Comparison of ENCODE assay signal across 9 cellular contexts in the genomic region with DNA sequence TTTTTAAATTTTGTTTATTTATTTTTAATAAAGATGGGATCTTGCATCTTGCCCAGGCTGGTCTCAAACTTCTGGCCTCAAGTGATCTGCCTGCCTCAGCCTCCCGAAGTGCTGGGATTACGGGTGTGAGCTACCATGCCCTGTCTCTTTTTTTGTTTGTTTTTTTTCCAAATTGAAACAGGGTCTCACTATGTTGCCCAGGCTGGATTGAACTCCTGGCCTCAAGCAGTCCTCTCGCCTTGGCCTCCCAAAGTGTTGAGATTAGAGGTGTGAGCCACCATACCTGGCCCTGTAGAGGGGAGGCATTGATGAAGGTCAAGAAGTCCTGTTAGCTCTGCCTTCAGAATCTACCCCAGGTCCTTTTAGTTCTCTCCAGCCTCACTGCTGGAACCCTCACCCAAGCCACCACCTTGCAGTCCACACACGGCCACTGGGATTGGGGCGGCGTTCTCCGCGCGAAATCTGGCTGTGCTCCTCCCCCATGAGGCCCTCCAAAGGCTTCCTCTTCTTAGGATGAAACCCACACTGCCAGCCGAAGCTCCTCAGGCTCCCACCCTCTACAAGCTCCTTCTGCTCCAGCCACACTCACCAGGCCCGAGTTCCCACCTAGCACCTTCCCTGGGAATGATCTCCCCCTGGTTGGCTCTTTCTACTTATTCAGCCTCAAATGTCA. TPM values are rescaled to one million over a fixed set of nuclear protein-coding genes. Genes with fewer than 3 reads are reported as not detected.
DNase-seq lines count a peak whose midpoint lies in the region; ATAC-seq and TF ChIP-seq lines count a peak whose summit lies in the region.
"Had no signal": no experiment of that assay in that cellular context is flagged by ENCODE, and none has a peak within 500 bp of the region (broad histone marks: within the 10 kb centered on the region; RNA-seq: fewer than 3 reads in every experiment).

No MANE protein-coding gene starts in this region.

- H3K27me3 ChIP-seq in CD4-positive, CD25-positive, alpha-beta regulatory T cell (ENCODE audit: control insufficient read depth, insufficient read depth, low read length), result no peaks in the 10 kb centered on the region
- H3K27me3 ChIP-seq in left ventricle myocardium inferior (ENCODE audit: low read depth) (no peaks in the 10 kb centered on the region), rectal smooth muscle tissue (ENCODE audit: control insufficient read depth, insufficient read depth, low read length) (no peaks in the 10 kb centered on the region), MG63 (no peaks in the 10 kb centered on the region)

- POLR2A ChIA-PET in T-cell (lab: Charles Lee), result interaction anchor here (0.6 kb wide), 2 partner anchors 26 to 35 kb away, joined by 4 to 5 read pairs; a partner anchor contains a TSS

- H3K27ac ChIP-seq in CD4-positive, CD25-positive, alpha-beta regulatory T cell (ENCODE audit: insufficient read depth, low read length, poor library complexity, severe bottlenecking), result peak overlapping the region; percentile 83
- peak overlapping the region; percentile 91 for H3K27ac ChIP-seq in left ventricle myocardium inferior (replicated peaks)
- H3K27ac ChIP-seq in rectal smooth muscle tissue (ENCODE audit: low read depth, low read length), result peak overlapping the region; percentile 88

- ATAC-seq in CD4-positive, CD25-positive, alpha-beta regulatory T cell (ENCODE audit: low read depth in 2 of 2), result no peak
- ATAC-seq in T-cell (replicated peaks in 1 of 4), result no peak

- no peaks in the 10 kb centered on the region for H3K9me3 ChIP-seq in CD4-positive, CD25-positive, alpha-beta regulatory T cell (ENCODE audit: control insufficient read depth in 2 of 2, low read length in 2 of 2)
- H3K9me3 ChIP-seq in left ventricle myocardium inferior (replicated peaks) (no peaks in the 10 kb centered on the region), MG63 (no peaks in the 10 kb centered on the region)

- H3K4me1 ChIP-seq in CD4-positive, CD25-positive, alpha-beta regulatory T cell (ENCODE audit: control insufficient read depth, insufficient read depth, low read length, poor library complexity, severe bottlenecking), result peaks cover 99% of the 10 kb centered on the region
- H3K4me1 ChIP-seq in left ventricle myocardium inferior (peaks cover 100% of the 10 kb centered on the region), rectal smooth muscle tissue (ENCODE audit: control insufficient read depth, insufficient read depth, low read length) (peaks cover 42% of the 10 kb centered on the region)

- H3K4me3 Mint-ChIP-seq in CD4-positive, CD25-positive, alpha-beta regulatory T cell, result peak overlapping the region in 2 of 4 donors; percentile 57 to 90
- no peak overlapping the region for H3K4me3 Mint-ChIP-seq in T-cell

- no peak for DNase-seq in CD4-positive, CD25-positive, alpha-beta regulatory T cell
- DNase-seq in T-cell (no peak), left ventricle myocardium inferior (no peak), NCI-H526 treated with DMSO at 0.1 percent for 48 hours (lab: John Stamatoyannopoulos, UW) (no peak), MG63 (no peak), D341Med (ENCODE audit: low spot score) (no peak)
- no peak for DNase-seq in activated CD8-positive, alpha-beta memory T cell treated with anti-CD3 and anti-CD28 coated beads for 24 hours
- DNase-seq: NCI-H2081 had no signal

- intact Hi-C loops in left ventricle myocardium inferior (cut with micrococcal nuclease), result no loop called here

- H3K27me3 Mint-ChIP-seq in CD4-positive, CD25-positive, alpha-beta regulatory T cell, result no peaks in the 10 kb centered on the region
- H3K27me3 Mint-ChIP-seq in T-cell, result no peaks in the 10 kb centered on the region

- H3K36me3 ChIP-seq in CD4-positive, CD25-positive, alpha-beta regulatory T cell (ENCODE audit: control insufficient read depth, insufficient read depth, low read length), result no peaks in the 10 kb centered on the region
- H3K36me3 ChIP-seq in left ventricle myocardium inferior (no peaks in the 10 kb centered on the region), rectal smooth muscle tissue (ENCODE audit: control insufficient read depth, insufficient read depth, low read length) (peaks cover 5% of the 10 kb centered on the region), MG63 (peaks cover 76% of the 10 kb centered on the region)

- H3K9me3 Mint-ChIP-seq in CD4-positive, CD25-positive, alpha-beta regulatory T cell, result no peaks in the 10 kb centered on the region
- H3K9me3 Mint-ChIP-seq in T-cell, result no peaks in the 10 kb centered on the region

- H3K36me3 Mint-ChIP-seq in CD4-positive, CD25-positive, alpha-beta regulatory T cell, result peaks cover 14% of the 10 kb centered on the region
- peaks cover 13% of the 10 kb centered on the region for H3K36me3 Mint-ChIP-seq in T-cell

- H3K9ac ChIP-seq in rectal smooth muscle tissue (ENCODE audit: low read length), result no peak overlapping the region

- H3K4me3 ChIP-seq in CD4-positive, CD25-positive, alpha-beta regulatory T cell (ENCODE audit: low read depth, low read length), result no peak overlapping the region
- H3K4me3 ChIP-seq in left ventricle myocardium inferior (no peak overlapping the region), rectal smooth muscle tissue (ENCODE audit: low read length) (peak overlapping the region; percentile 6), MG63 (no peak overlapping the region)

- no peak for TF ChIP-seq CTCF in left ventricle myocardium inferior (IDR thresholded peaks at IDR 0.05; ENCODE audit: borderline replicate concordance)

- peaks cover 9 to 97% (median 72%) of the 10 kb centered on the region in 4 donors for H3K4me1 Mint-ChIP-seq in CD4-positive, CD25-positive, alpha-beta regulatory T cell
- peaks cover 77 to 98% (median 92%) of the 10 kb centered on the region in 3 donors for H3K4me1 Mint-ChIP-seq in T-cell

- CTCF ChIA-PET in T-cell (lab: Charles Lee), result interaction anchor here in 1 of 2 donors (1.1 kb wide), 1 partner anchor 35 kb away, joined by 3 read pairs; a partner anchor contains a TSS

- H3K27ac Mint-ChIP-seq in CD4-positive, CD25-positive, alpha-beta regulatory T cell, result peak overlapping the region; percentile 81 to 94 (median 91)
- peak overlapping the region; percentile 30 to 84 for H3K27ac Mint-ChIP-seq in T-cell

RNA-seq across cellular contexts. Expression of a gene that starts 34.9 kb away (rescaled TPM):
- total RNA-seq in CD4-positive, CD25-positive, alpha-beta regulatory T cell, result 323 TPM
- 10 to 100 TPM; 11.2 to 22.2 (median 15.7) TPM for polyA plus RNA-seq in CD4-positive, CD25-positive, alpha-beta regulatory T cell
- 100 to 1,000 TPM in 4 of 5 donors, 10 to 100 TPM in 1; 100.0 to 201 (median 175) TPM for total RNA-seq in T-cell
- 111 TPM for total RNA-seq in left ventricle myocardium inferior
- total RNA-seq in MG63 (2014; rRNA removed; shearing (Covaris generic); ENCODE audit: low replicate concordance), result 476 and 621 TPM in 2 replicates
